2 cellular contexts compared by ENCODE assay signal in genomic region chr2:26080356-26080755, GRCh38.
A peak's percentile ranks its signal among the peaks of the same experiment; 100 is the strongest.
TF ChIP-seq lines count a peak whose summit lies in the region.

No MANE protein-coding gene starts in this region.

TF ChIP-seq in A549, 52 proteins besides CTCF, POLR2A, EP300 and RAD21 (continued from another document):
- TF ChIP-seq BCL3 (IDR thresholded peaks at IDR 0.05) = no peak
- peak; percentile 87; the same call in 1 of the 2 replicates for TF ChIP-seq GATA3 (IDR thresholded peaks at IDR 0.05; ENCODE audit: borderline replicate concordance)
- no peak for TF ChIP-seq SREBF2 (IDR thresholded peaks at IDR 0.05)
- TF ChIP-seq KDM1A (IDR thresholded peaks at IDR 0.05; ENCODE audit: low read depth) = no peak
- TF ChIP-seq ZNF302 (CRISPR knock-in tag; IDR thresholded peaks at IDR 0.05) = no peak
- TF ChIP-seq PBX3 (IDR thresholded peaks at IDR 0.05) = peak; percentile 46; the same call in 1 of the 2 replicates
- no peak for TF ChIP-seq ZC3H11A (IDR thresholded peaks at IDR 0.05)
- TF ChIP-seq HDAC2 (IDR thresholded peaks at IDR 0.05) = no peak
- TF ChIP-seq ATOH8 (CRISPR knock-in tag; IDR thresholded peaks at IDR 0.05; ENCODE audit: low read depth) = peak; percentile 18; the same call in 1 of the 2 replicates
- TF ChIP-seq TFCP2L1 (CRISPR knock-in tag; IDR thresholded peaks at IDR 0.05) = no peak
- TF ChIP-seq RNF2 (IDR thresholded peaks at IDR 0.05; ENCODE audit: borderline replicate concordance, low read depth) = no peak
- no peak for TF ChIP-seq KDM5A (IDR thresholded peaks at IDR 0.05)
- 0 out of 2 replicates have a peak, but pooled peaks have one; percentile 25 for TF ChIP-seq POLR2AphosphoS2 (conservative IDR thresholded peaks at IDR 0.05; ENCODE audit: low read length)
- peak; percentile 54 for TF ChIP-seq MAX (IDR thresholded peaks at IDR 0.05)
- no peak for TF ChIP-seq MAZ (IDR thresholded peaks at IDR 0.05; ENCODE audit: borderline replicate concordance, low read depth, low read length)
- peak; percentile 37; the same call in 1 of the 2 replicates for TF ChIP-seq HES2 (IDR thresholded peaks at IDR 0.05)
- TF ChIP-seq PHF8 (IDR thresholded peaks at IDR 0.05; ENCODE audit: borderline replicate concordance, low read depth) = no peak
- no peak for TF ChIP-seq MYC (IDR thresholded peaks at IDR 0.05; ENCODE audit: borderline replicate concordance, low read length)
- TF ChIP-seq HOXA7 (CRISPR knock-in tag; IDR thresholded peaks at IDR 0.05) = no peak
- TF ChIP-seq MAFK (IDR thresholded peaks at IDR 0.05; ENCODE audit: partially characterized antibody) = no peak
- no peak for TF ChIP-seq ZSCAN20 (CRISPR knock-in tag; IDR thresholded peaks at IDR 0.05)
- TF ChIP-seq CBX2 (IDR thresholded peaks at IDR 0.05; ENCODE audit: borderline replicate concordance, low read depth) = no peak
- TF ChIP-seq SMC3 (IDR thresholded peaks at IDR 0.05) = no peak
- TF ChIP-seq ZFP36 (IDR thresholded peaks at IDR 0.05; ENCODE audit: borderline replicate concordance, partially characterized antibody) = no peak

TF ChIP-seq in HepG2, 621 proteins besides CTCF, POLR2A, EP300 and RAD21 (continued from another document and continues in another):
- TF ChIP-seq ZXDC (CRISPR knock-in tag; IDR thresholded peaks at IDR 0.05) (no peak), NCOA2 (CRISPR knock-in tag; IDR thresholded peaks at IDR 0.05) (peak; percentile 82), TBX3 (IDR thresholded peaks at IDR 0.05; ENCODE audit: borderline replicate concordance) (peak; percentile 68; the same call in 1 of the 2 replicates), FOXA3 (CRISPR knock-in tag; IDR thresholded peaks at IDR 0.05) (peak; percentile 96), RNF2 (conservative IDR thresholded peaks at IDR 0.05; ENCODE audit: low read depth) (no peak), CREB1 (IDR thresholded peaks at IDR 0.05) (peak; percentile 25; the same call in 1 of the 2 replicates), CREB1 (CRISPR knock-in tag; IDR thresholded peaks at IDR 0.05) (peak; percentile 62), CCDC6 (CRISPR knock-in tag; IDR thresholded peaks at IDR 0.05) (0 out of 2 replicates have a peak, but pooled peaks have one; percentile 30), HMG20A (CRISPR knock-in tag; IDR thresholded peaks at IDR 0.05; ENCODE audit: borderline replicate concordance) (peak; percentile 84; the same call in 1 of the 2 replicates), ZSCAN5A (CRISPR knock-in tag; IDR thresholded peaks at IDR 0.05; ENCODE audit: borderline replicate concordance) (peak; percentile 62; the same call in 1 of the 2 replicates), NR2C2 (CRISPR knock-in tag; IDR thresholded peaks at IDR 0.05; ENCODE audit: borderline replicate concordance) (peak; percentile 71), ZNF30 (CRISPR knock-in tag; IDR thresholded peaks at IDR 0.05) (no peak), ZSCAN29 (CRISPR knock-in tag; conservative IDR thresholded peaks at IDR 0.05) (no peak), NR2F6 (IDR thresholded peaks at IDR 0.05) (peak; percentile 61), NR2F6 (CRISPR knock-in tag; IDR thresholded peaks at IDR 0.05) (peak; percentile 78), LCORL (IDR thresholded peaks at IDR 0.05) (peak; percentile 96), LCORL (CRISPR knock-in tag; IDR thresholded peaks at IDR 0.05) (peak; percentile 78), ZNF687 (CRISPR knock-in tag; IDR thresholded peaks at IDR 0.05) (no peak), CBX2 (IDR thresholded peaks at IDR 0.05; ENCODE audit: low read depth, low read length) (no peak), CBX2 (CRISPR knock-in tag; IDR thresholded peaks at IDR 0.05; ENCODE audit: low read depth) (no peak), THAP11 (CRISPR knock-in tag; IDR thresholded peaks at IDR 0.05) (peak; percentile 74), JUNB (CRISPR knock-in tag; IDR thresholded peaks at IDR 0.05; ENCODE audit: borderline replicate concordance) (peak; percentile 42; the same call in 1 of the 2 replicates), ZNF558 (CRISPR knock-in tag; IDR thresholded peaks at IDR 0.05; ENCODE audit: borderline replicate concordance) (no peak), HNF4A (CRISPR knock-in tag; IDR thresholded peaks at IDR 0.05) (peak; percentile 88), ZNF496 (CRISPR knock-in tag; IDR thresholded peaks at IDR 0.05; ENCODE audit: insufficient replicate concordance) (no peak), CREM (IDR thresholded peaks at IDR 0.05) (peak; percentile 60), CREM (CRISPR knock-in tag; IDR thresholded peaks at IDR 0.05) (no peak), ATF3 (CRISPR knock-in tag; IDR thresholded peaks at IDR 0.05) (peak; percentile 81; the same call in 1 of the 2 replicates), SMARCE1 (IDR thresholded peaks at IDR 0.05; ENCODE audit: borderline replicate concordance) (peak; percentile 67; the same call in 1 of the 2 replicates), ZNF772 (CRISPR knock-in tag; IDR thresholded peaks at IDR 0.05) (0 out of 2 replicates have a peak, but pooled peaks have one; percentile 22), ATF4 (CRISPR knock-in tag; IDR thresholded peaks at IDR 0.05) (peak in 1 of 2 experiments; percentile 82; a peak in 2 of 4 replicates), SALL1 (CRISPR knock-in tag; IDR thresholded peaks at IDR 0.05) (peak; percentile 45; the same call in 1 of the 2 replicates), SOX6 (IDR thresholded peaks at IDR 0.05) (no peak), SOX6 (CRISPR knock-in tag; IDR thresholded peaks at IDR 0.05) (peak; percentile 90), E2F2 (CRISPR knock-in tag; IDR thresholded peaks at IDR 0.05; ENCODE audit: borderline replicate concordance) (no peak), HOMEZ (CRISPR knock-in tag; IDR thresholded peaks at IDR 0.05; ENCODE audit: low read depth) (peak; percentile 94; the same call in 1 of the 2 replicates), SMYD3 (CRISPR knock-in tag; IDR thresholded peaks at IDR 0.05) (0 out of 2 replicates have a peak, but pooled peaks have one; percentile 40), ATF7 (IDR thresholded peaks at IDR 0.05) (peak; percentile 49), ATF7 (CRISPR knock-in tag; IDR thresholded peaks at IDR 0.05) (no peak), FOXP1 (IDR thresholded peaks at IDR 0.05) (peak; percentile 51; the same call in 1 of the 2 replicates), FOXP1 (CRISPR knock-in tag; IDR thresholded peaks at IDR 0.05) (peak; percentile 85), NR2F1 (CRISPR knock-in tag; IDR thresholded peaks at IDR 0.05) (peak; percentile 79 to 88), BCL6 (CRISPR knock-in tag; IDR thresholded peaks at IDR 0.05) (peak; percentile 66), SUZ12 (IDR thresholded peaks at IDR 0.05; ENCODE audit: low read depth, low read length) (no peak), TRIM24 (CRISPR knock-in tag; IDR thresholded peaks at IDR 0.05) (peak; percentile 88), FOXK2 (IDR thresholded peaks at IDR 0.05) (0 out of 2 replicates have a peak, but pooled peaks have one; percentile 20), IKZF5 (CRISPR knock-in tag; IDR thresholded peaks at IDR 0.05) (peak; percentile 77), FOXO1 (CRISPR knock-in tag; IDR thresholded peaks at IDR 0.05) (peak; percentile 50; the same call in 1 of the 2 replicates), KLF13 (CRISPR knock-in tag; IDR thresholded peaks at IDR 0.05) (no peak)
